ENCODE assay signal across 8 cellular contexts in genomic region chr17:76909971-76910760, GRCh38. TPM values are rescaled to one million over a fixed set of nuclear protein-coding genes. Genes with fewer than 3 reads are reported as not detected.
DNase-seq lines count a peak whose midpoint lies in the region; ATAC-seq, FAIRE-seq and TF ChIP-seq lines count a peak whose summit lies in the region.

No MANE protein-coding gene starts in this region.

- TF ChIP-seq POLR2A in GM12891 (IDR thresholded peaks at IDR 0.05; ENCODE audit: low read depth, low read length) = no peak

- no peaks in the 10 kb centered on the region for H3K36me3 ChIP-seq in mucosa of descending colon (ENCODE audit: low read depth)

- H3K4me1 ChIP-seq in mucosa of descending colon (ENCODE audit: low read depth) = no peaks in the 10 kb centered on the region

- intact Hi-C loops in mucosa of descending colon (cut with DNase I, micrococcal nuclease) = no loop called here

- peak; percentile 54 for DNase-seq in GM12891 (ENCODE audit: insufficient read length, low spot score)
- peak; percentile 7 for DNase-seq in RCC 7860 (ENCODE audit: low spot score)
- DNase-seq in cardiac fibroblast (ENCODE audit: low read depth in 2 of 2) = peak; percentile 40 to 43
- DNase-seq in mucosa of descending colon = peak in 2 of 3 donors; percentile 54 to 57
- no peak for DNase-seq in stimulated activated naive CD4-positive, alpha-beta T cell treated with Interleukin-2 at 50 U/mL for 16 hours (lab: John Stamatoyannopoulos, UW)
- no peak for DNase-seq in T1000 (lab: John Stamatoyannopoulos, UW)

- no peak for TF ChIP-seq CTCF in cardiac fibroblast (IDR thresholded peaks at IDR 0.05; ENCODE audit: low read depth, low read length)
- no peak for TF ChIP-seq CTCF in mucosa of descending colon (IDR thresholded peaks at IDR 0.05)

- no peak for FAIRE-seq in GM12891 (lab: Jason Lieb, UNC)
- FAIRE-seq in RCC 7860 (lab: Jason Lieb, UNC) = no peak

- H3K9me3 ChIP-seq in mucosa of descending colon = no peaks in the 10 kb centered on the region

- H3K4me3 ChIP-seq in cardiac fibroblast (replicated peaks in 1 of 2; ENCODE audit: low read depth in 2 of 2, low read length in 2 of 2) (no peak overlapping the region), mucosa of descending colon (no peak overlapping the region)

- ATAC-seq in mucosa of descending colon (peak; percentile 28), GM21447 (IDR thresholded peaks at IDR 0.05; ENCODE audit: unreplicated experiment) (no peak), HG03571 (IDR thresholded peaks at IDR 0.05; ENCODE audit: unreplicated experiment) (no peak)

TF ChIP-seq in GM12891, 5 proteins besides CTCF, POLR2A, EP300 and RAD21:
- no peak for TF ChIP-seq PAX5 (IDR thresholded peaks at IDR 0.05; ENCODE audit: insufficient read depth, low read length, severe bottlenecking)
- no peak for TF ChIP-seq POU2F2 (IDR thresholded peaks at IDR 0.05; ENCODE audit: low read depth, low read length)
- no peak for TF ChIP-seq TAF1 (IDR thresholded peaks at IDR 0.05; ENCODE audit: low read depth, low read length)
- TF ChIP-seq POLR2AphosphoS5 (IDR thresholded peaks at IDR 0.05; ENCODE audit: low read depth, low read length) = no peak
- no peak for TF ChIP-seq SPI1 (IDR thresholded peaks at IDR 0.05; ENCODE audit: low read depth, low read length)
TF ChIP-seq in GM12891: peak in this region for 0.

RNA-seq across cellular contexts. Expression of gene MGAT5B, which starts 42.0 kb away (rescaled TPM):
- polyA plus RNA-seq in GM12891 (2012; ENCODE audit: low read depth, missing spikeins) = not detected
- under 1 TPM; 0.17 to 0.65 (median 0.44) TPM for total RNA-seq in mucosa of descending colon

Comparison
In these comparisons a context has a peak if more than half of its experiments do, and no peak if none do; other contexts are left out.
1. DNase-seq: peak in GM12891 (single experiment), RCC 7860 (single experiment), cardiac fibroblast (2 of 2) and mucosa of descending colon (2 of 3); none in stimulated activated naive CD4-positive, alpha-beta T cell treated with Interleukin-2 at 50 U/mL for 16 hours (single experiment) and T1000 (single experiment).